Comparison of ENCODE assay signal across 8 cellular contexts in genomic region chrX:131802836-131803626, GRCh38.
DNase-seq lines count a peak whose midpoint lies in the region; ATAC-seq and TF ChIP-seq lines count a peak whose summit lies in the region.

No MANE protein-coding gene starts in this region.

- intact Hi-C loops in head of caudate nucleus (cut with DNase I), result no loop called here

- no peaks in the 10 kb centered on the region for H3K9me3 Mint-ChIP-seq in IgD-negative memory B cell

- peak; percentile 70 for TF ChIP-seq CTCF in AG09319 (IDR thresholded peaks at IDR 0.05; ENCODE audit: low read depth, low read length)

- peaks cover 3 to 8% (median 5%) of the 10 kb centered on the region in 3 donors for H3K4me1 Mint-ChIP-seq in IgD-negative memory B cell

- peak overlapping the region; percentile 86 to 98 (median 90) for H3K4me3 Mint-ChIP-seq in IgD-negative memory B cell

- DNase-seq in AG09319 (ENCODE audit: extremely low read depth, low read depth) (peak; percentile 37), head of caudate nucleus (peak in 27 of 42 donors; percentile 34 to 86 (median 68)), SHP77 treated with DMSO at 0.1 percent for 48 hours (lab: John Stamatoyannopoulos, UW) (no peak), mesenteric fat pad (ENCODE audit: low spot score) (no peak)
- DNase-seq in activated CD4-positive, alpha-beta T cell treated with anti-CD3 and anti-CD28 coated beads, Interleukin-2, amount 50 U/mL, for 1 hour, result peak; percentile 21
- DNase-seq in stimulated activated CD4-positive, alpha-beta T cell treated with anti-CD3 and anti-CD28 coated beads, Interleukin-2, amount 100 ng/mL, for 24 hours, result peak; percentile 39 to 40

- H3K27ac Mint-ChIP-seq in IgD-negative memory B cell, result peak overlapping the region; percentile 57 to 91 (median 89)

- peak; percentile 73 for ATAC-seq in GM18858 (IDR thresholded peaks at IDR 0.05; ENCODE audit: unreplicated experiment)

- no peaks in the 10 kb centered on the region for H3K27me3 Mint-ChIP-seq in IgD-negative memory B cell

- no peaks in the 10 kb centered on the region for H3K36me3 Mint-ChIP-seq in IgD-negative memory B cell

Comparison
In these comparisons a context has a peak if more than half of its experiments do, and no peak if none do; other contexts are left out.
1. DNase-seq: peak in AG09319 (single experiment), activated CD4-positive, alpha-beta T cell treated with anti-CD3 and anti-CD28 coated beads, Interleukin-2, amount 50 U/mL, for 1 hour (single experiment), head of caudate nucleus (27 of 42) and stimulated activated CD4-positive, alpha-beta T cell treated with anti-CD3 and anti-CD28 coated beads, Interleukin-2, amount 100 ng/mL, for 24 hours (2 of 2); none in SHP77 treated with DMSO at 0.1 percent for 48 hours (single experiment) and mesenteric fat pad (single experiment).